ENCODE assay signal across 22 cellular contexts in the genomic region with DNA sequence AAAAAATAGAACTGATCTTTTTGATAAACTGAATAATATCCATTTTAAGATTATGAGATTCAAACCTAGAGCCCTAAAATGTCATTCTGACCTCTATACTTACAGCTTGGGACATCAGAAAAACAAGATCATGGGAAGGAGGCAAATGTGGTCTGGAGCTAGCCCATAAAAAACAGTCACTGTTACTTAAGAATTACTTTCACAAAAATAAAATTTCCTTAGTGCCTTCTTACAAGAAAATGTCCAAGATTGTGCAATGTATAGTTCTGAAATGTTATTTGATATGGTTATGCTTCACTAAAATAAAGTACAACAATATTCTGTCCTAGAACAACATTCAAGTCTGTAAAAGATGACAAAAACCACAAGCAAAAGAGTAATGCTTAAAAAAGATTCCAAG.
A peak's percentile ranks its signal among the peaks of the same experiment; 100 is the strongest.
DNase-seq lines count a peak whose midpoint lies in the region; ATAC-seq and TF ChIP-seq lines count a peak whose summit lies in the region.
"Had no signal": no experiment of that assay in that cellular context is flagged by ENCODE, and none has a peak within 500 bp of the region (broad histone marks: within the 10 kb centered on the region; RNA-seq: fewer than 3 reads in every experiment).

No MANE protein-coding gene starts in this region.

- no peak overlapping the region for H2AFZ ChIP-seq in ACC112 (ENCODE audit: low read length, unreplicated experiment)

- DNase-seq in GM03348 (ENCODE audit: low spot score) (peak; percentile 49), brain pericyte (ENCODE audit: low read depth, low spot score) (peak; percentile 56), hepatic stellate cell (ENCODE audit: low spot score) (peak; percentile 21), NCI-H2171 (lab: John Stamatoyannopoulos, UW) (no peak), T1000 (lab: John Stamatoyannopoulos, UW) (no peak), body of pancreas (no peak)
- DNase-seq: ACHN; activated CD4-positive, alpha-beta T cell treated with anti-CD3 and anti-CD28 coated beads for 4 hours; activated CD8-positive, alpha-beta memory T cell treated with anti-CD3 and anti-CD28 coated beads, Interleukin-2, amount 50 U/mL, for 48 hours; activated naive CD4-positive, alpha-beta T cell treated with Interleukin-2 at 50 U/mL for 16 hours; effector memory CD4-positive, alpha-beta T cell; HFFc6; islet precursor cell; NCI-H446 treated with DMSO at 0.1 percent for 48 hours; occipital lobe; SJCRH30; upper lobe of left lung had no signal

- H3K79me2 ChIP-seq in ACC112 (ENCODE audit: control insufficient read depth, insufficient read depth, low read length, unreplicated experiment): no peaks in the 10 kb centered on the region

- no peak overlapping the region for H3K4me3 ChIP-seq in ACC112 (ENCODE audit: low read depth, low read length)
- H3K4me3 ChIP-seq in body of pancreas: no peak overlapping the region
- H3K4me3 ChIP-seq: cardiac muscle cell, SJCRH30, skin epidermis, upper lobe of left lung had no signal

- no peak for TF ChIP-seq POLR2A in body of pancreas (IDR thresholded peaks at IDR 0.05)

- intact Hi-C loops in body of pancreas (cut with DNase I): no loop called here

- ATAC-seq in GM18861 (IDR thresholded peaks at IDR 0.05; ENCODE audit: unreplicated experiment) (no peak), body of pancreas (no peak)
- ATAC-seq: stimulated activated memory B cell treated with anti-CD40 and anti-IgM and Interleukin-4, amounts not matched to agents 10 μg/mL and 1 μg/mL and 100 μg/mL, for 72 hours had no signal

- H3K27ac ChIP-seq in ACC112 (ENCODE audit: low read depth, low read length): peak overlapping the region; percentile 92
- no peak overlapping the region for H3K27ac ChIP-seq in body of pancreas
- H3K27ac ChIP-seq: cardiac muscle cell, SJCRH30, upper lobe of left lung had no signal

- no peak for TF ChIP-seq CTCF in body of pancreas (IDR thresholded peaks at IDR 0.05)

- no peaks in the 10 kb centered on the region for H3K36me3 ChIP-seq in ACC112 (ENCODE audit: insufficient read depth, low read length)
- no peaks in the 10 kb centered on the region for H3K36me3 ChIP-seq in body of pancreas (replicated peaks in 1 of 2; ENCODE audit: insufficient read depth in 1 of 2, low read depth in 2 of 2)
- H3K36me3 ChIP-seq: cardiac muscle cell, SJCRH30, upper lobe of left lung had no signal

- H3K27me3 ChIP-seq in ACC112 (ENCODE audit: insufficient read depth, low read length) (no peaks in the 10 kb centered on the region), body of pancreas (no peaks in the 10 kb centered on the region)
- H3K27me3 ChIP-seq: cardiac muscle cell, SJCRH30, upper lobe of left lung had no signal

- H3K4me1 ChIP-seq in ACC112 (ENCODE audit: control insufficient read depth, insufficient read depth, low read length, unreplicated experiment): peaks cover 18% of the 10 kb centered on the region
- H3K4me1 ChIP-seq in body of pancreas: no peaks in the 10 kb centered on the region
- H3K4me1 ChIP-seq: SJCRH30 had no signal

- H3K9me3 ChIP-seq in body of pancreas: no peaks in the 10 kb centered on the region
- H3K9me3 ChIP-seq: SJCRH30, upper lobe of left lung had no signal

Comparison
In these comparisons a context has a peak if more than half of its experiments do, and no peak if none do; other contexts are left out.
1. DNase-seq: peak in GM03348 (single experiment), brain pericyte (single experiment) and hepatic stellate cell (single experiment); none in NCI-H2171 (single experiment), T1000 (single experiment) and body of pancreas (0 of 4).